Comparison of ENCODE assay signal across 13 cellular contexts in genomic region chr20:44219287-44219686, GRCh38.
DNase-seq lines count a peak whose midpoint lies in the region; ATAC-seq and TF ChIP-seq lines count a peak whose summit lies in the region.
"Had no signal": no experiment of that assay in that cellular context is flagged by ENCODE, and none has a peak within 500 bp of the region (broad histone marks: within the 10 kb centered on the region; RNA-seq: fewer than 3 reads in every experiment).

No MANE protein-coding gene starts in this region.

- peaks cover 67% of the 10 kb centered on the region for H3K4me1 Mint-ChIP-seq in activated naive CD4-positive, alpha-beta T cell treated with anti-CD3 and anti-CD28 coated beads, Interleukin-2, amount 50 U/mL, for 24 hours
- peaks cover 50% of the 10 kb centered on the region for H3K4me1 Mint-ChIP-seq in T-helper 2 cell treated with Interferon-gamma antibody and Interleukin-4, amounts not matched to agents 5 μg/mL and 100 μg/mL, for 36 hours (ENCODE audit: low read depth)
- H3K4me1 Mint-ChIP-seq in stimulated activated memory B cell treated with anti-CD40 and anti-IgM and Interleukin-4, amounts not matched to agents 10 μg/mL and 1 μg/mL and 100 μg/mL, for 72 hours = peaks cover 41% of the 10 kb centered on the region

- no peak for TF ChIP-seq POLR2A in erythroblast (IDR thresholded peaks at IDR 0.05; ENCODE audit: low read length)

- peaks cover 3% of the 10 kb centered on the region for H3K36me3 Mint-ChIP-seq in activated naive CD4-positive, alpha-beta T cell treated with anti-CD3 and anti-CD28 coated beads, Interleukin-2, amount 50 U/mL, for 24 hours
- no peaks in the 10 kb centered on the region for H3K36me3 Mint-ChIP-seq in T-helper 2 cell treated with Interferon-gamma antibody and Interleukin-4, amounts not matched to agents 5 μg/mL and 100 μg/mL, for 36 hours (ENCODE audit: low read depth)
- H3K36me3 Mint-ChIP-seq in stimulated activated memory B cell treated with anti-CD40 and anti-IgM and Interleukin-4, amounts not matched to agents 10 μg/mL and 1 μg/mL and 100 μg/mL, for 72 hours = peaks cover 29% of the 10 kb centered on the region

- no peak for DNase-seq in activated naive CD4-positive, alpha-beta T cell (lab: John Stamatoyannopoulos, UW)
- DNase-seq in T-helper 2 cell treated with Interferon-gamma antibody and Interleukin-4, amounts not matched to agents 5 μg/mL and 100 μg/mL, for 36 hours (ENCODE audit: low spot score) = no peak
- peak; percentile 60 to 89 for DNase-seq in erythroblast (lab: John Stamatoyannopoulos, UW)
- no peak for DNase-seq in KBM-7
- DNase-seq in ecto neural progenitor cell (ENCODE audit: low spot score) = no peak
- no peak for DNase-seq in kidney tubule cell (ENCODE audit: low spot score)
- DNase-seq: DMS 273 treated with DMSO at 0.1 percent for 48 hours, Kasumi-1, NCI-H2029 treated with DMSO at 0.1 percent for 48 hours, NCI-H748 treated with DMSO at 0.1 percent for 48 hours, pancreas had no signal

- peak overlapping the region; percentile 81 for H3K27ac Mint-ChIP-seq in activated naive CD4-positive, alpha-beta T cell treated with anti-CD3 and anti-CD28 coated beads, Interleukin-2, amount 50 U/mL, for 24 hours
- peak overlapping the region; percentile 85 for H3K27ac Mint-ChIP-seq in T-helper 2 cell treated with Interferon-gamma antibody and Interleukin-4, amounts not matched to agents 5 μg/mL and 100 μg/mL, for 36 hours
- H3K27ac Mint-ChIP-seq in stimulated activated memory B cell treated with anti-CD40 and anti-IgM and Interleukin-4, amounts not matched to agents 10 μg/mL and 1 μg/mL and 100 μg/mL, for 72 hours = peak overlapping the region; percentile 20

- peak overlapping the region; percentile 85 for H3K4me3 Mint-ChIP-seq in activated naive CD4-positive, alpha-beta T cell treated with anti-CD3 and anti-CD28 coated beads, Interleukin-2, amount 50 U/mL, for 24 hours
- peak overlapping the region; percentile 87 for H3K4me3 Mint-ChIP-seq in T-helper 2 cell treated with Interferon-gamma antibody and Interleukin-4, amounts not matched to agents 5 μg/mL and 100 μg/mL, for 36 hours
- no peak overlapping the region for H3K4me3 Mint-ChIP-seq in stimulated activated memory B cell treated with anti-CD40 and anti-IgM and Interleukin-4, amounts not matched to agents 10 μg/mL and 1 μg/mL and 100 μg/mL, for 72 hours

- in situ Hi-C loops in KBM-7 (cut with MboI; ENCODE audit: low pct_unique_long_range_greater_than_20kb, low sequenced_read_pairs) = loop anchor here (25.0 kb wide), 1 partner anchor 168 kb away; no protein-coding TSS in a partner anchor

- no peaks in the 10 kb centered on the region for H3K27me3 Mint-ChIP-seq in activated naive CD4-positive, alpha-beta T cell treated with anti-CD3 and anti-CD28 coated beads, Interleukin-2, amount 50 U/mL, for 24 hours
- H3K27me3 Mint-ChIP-seq in T-helper 2 cell treated with Interferon-gamma antibody and Interleukin-4, amounts not matched to agents 5 μg/mL and 100 μg/mL, for 36 hours (ENCODE audit: low read depth) = no peaks in the 10 kb centered on the region
- H3K27me3 Mint-ChIP-seq in stimulated activated memory B cell treated with anti-CD40 and anti-IgM and Interleukin-4, amounts not matched to agents 10 μg/mL and 1 μg/mL and 100 μg/mL, for 72 hours = no peaks in the 10 kb centered on the region

- no peak for ATAC-seq in stimulated activated memory B cell treated with anti-CD40 and anti-IgM and Interleukin-4, amounts not matched to agents 10 μg/mL and 1 μg/mL and 100 μg/mL, for 72 hours

- H3K9me3 Mint-ChIP-seq in activated naive CD4-positive, alpha-beta T cell treated with anti-CD3 and anti-CD28 coated beads, Interleukin-2, amount 50 U/mL, for 24 hours = no peaks in the 10 kb centered on the region
- no peaks in the 10 kb centered on the region for H3K9me3 Mint-ChIP-seq in T-helper 2 cell treated with Interferon-gamma antibody and Interleukin-4, amounts not matched to agents 5 μg/mL and 100 μg/mL, for 36 hours
- H3K9me3 Mint-ChIP-seq in stimulated activated memory B cell treated with anti-CD40 and anti-IgM and Interleukin-4, amounts not matched to agents 10 μg/mL and 1 μg/mL and 100 μg/mL, for 72 hours = no peaks in the 10 kb centered on the region

Comparison
In these comparisons a context has a peak if more than half of its experiments do, and no peak if none do; other contexts are left out.
1. H3K27ac Mint-ChIP-seq: peak in every context shown above with its lines; median percentile 85 in T-helper 2 cell treated with Interferon-gamma antibody and Interleukin-4, amounts not matched to agents 5 μg/mL and 100 μg/mL, for 36 hours; 81 in activated naive CD4-positive, alpha-beta T cell treated with anti-CD3 and anti-CD28 coated beads, Interleukin-2, amount 50 U/mL, for 24 hours; 20 in stimulated activated memory B cell treated with anti-CD40 and anti-IgM and Interleukin-4, amounts not matched to agents 10 μg/mL and 1 μg/mL and 100 μg/mL, for 72 hours.
2. DNase-seq: peak in erythroblast (2 of 2); none in activated naive CD4-positive, alpha-beta T cell (0 of 4), T-helper 2 cell treated with Interferon-gamma antibody and Interleukin-4, amounts not matched to agents 5 μg/mL and 100 μg/mL, for 36 hours (single experiment), KBM-7 (single experiment), ecto neural progenitor cell (single experiment) and kidney tubule cell (single experiment).